Comparison of ENCODE assay signal across 12 cellular contexts in genomic region chr2:95315801-95316411, GRCh38. TPM values are rescaled to one million over a fixed set of nuclear protein-coding genes. Genes with fewer than 3 reads are reported as not detected.
A peak's percentile ranks its signal among the peaks of the same experiment; 100 is the strongest.
DNase-seq lines count a peak whose midpoint lies in the region; ATAC-seq and TF ChIP-seq lines count a peak whose summit lies in the region.
"Had no signal": no experiment of that assay in that cellular context is flagged by ENCODE, and none has a peak within 500 bp of the region (broad histone marks: within the 10 kb centered on the region; RNA-seq: fewer than 3 reads in every experiment).

No MANE protein-coding gene starts in this region.

- H3K27ac Mint-ChIP-seq in activated CD4-positive, alpha-beta T cell treated with anti-CD3 and anti-CD28 coated beads, Interleukin-2, amount 10 ng/mL, durations not matched to agents 24 days and 14 days = no peak overlapping the region
- H3K27ac Mint-ChIP-seq: activated naive CD4-positive, alpha-beta T cell treated with anti-CD3 and anti-CD28 coated beads, Interleukin-2, amount 50 U/mL, for 24 hours had no signal

- POLR2A ChIA-PET in PC-3 (lab: Charles Lee; ENCODE audit: unreplicated experiment) = no interaction called here

- no TSS peak for BruUV-seq in PC-3 (replicated peaks; lab: Mats Ljungman, UMichigan)

- H3K27ac ChIP-seq in PC-3 (ENCODE audit: low read length) = peak overlapping the region; percentile 91
- H3K27ac ChIP-seq: stomach had no signal

- no peaks in the 10 kb centered on the region for H3K36me3 ChIP-seq in PC-3 (ENCODE audit: low read depth, low read length)
- H3K36me3 ChIP-seq: stomach had no signal

- CTCF ChIA-PET in PC-3 (lab: Charles Lee) = interaction anchor here (0.7 to 3.3 kb wide), 3 partner anchors 22 to 84 kb away, joined by 3 to 28 read pairs (median 4); no protein-coding TSS in a partner anchor

- H3K4me2 ChIP-seq in PC-3 (ENCODE audit: low read length) = peak overlapping the region; percentile 79

- no peaks in the 10 kb centered on the region for H3K36me3 Mint-ChIP-seq in activated CD4-positive, alpha-beta T cell treated with anti-CD3 and anti-CD28 coated beads, Interleukin-2, amount 10 ng/mL, durations not matched to agents 24 days and 14 days (ENCODE audit: low read depth)
- H3K36me3 Mint-ChIP-seq: activated naive CD4-positive, alpha-beta T cell treated with anti-CD3 and anti-CD28 coated beads, Interleukin-2, amount 50 U/mL, for 24 hours had no signal

- 0 out of 2 replicates have a peak overlapping the region, but pooled peaks have one; percentile 16 for H2AFZ ChIP-seq in PC-3 (ENCODE audit: low read length)

- no peaks in the 10 kb centered on the region for H3K9me3 ChIP-seq in PC-3 (ENCODE audit: low read length)
- H3K9me3 ChIP-seq: stomach had no signal

- TF ChIP-seq CTCF in PC-3 (conservative IDR thresholded peaks at IDR 0.05; ENCODE audit: low read depth, low read length) (no peak), epithelial cell of esophagus (IDR thresholded peaks at IDR 0.05; ENCODE audit: insufficient read depth, low read depth, low read length, missing control alignments) (no peak)

- H3K9me2 ChIP-seq in PC-3 (replicated peaks; ENCODE audit: low read length) = no peaks in the 10 kb centered on the region

- no peaks in the 10 kb centered on the region for H3K27me3 Mint-ChIP-seq in activated CD4-positive, alpha-beta T cell treated with anti-CD3 and anti-CD28 coated beads, Interleukin-2, amount 10 ng/mL, durations not matched to agents 24 days and 14 days

- no peaks in the 10 kb centered on the region for H3K9me3 Mint-ChIP-seq in activated CD4-positive, alpha-beta T cell treated with anti-CD3 and anti-CD28 coated beads, Interleukin-2, amount 10 ng/mL, durations not matched to agents 24 days and 14 days
- H3K9me3 Mint-ChIP-seq: activated naive CD4-positive, alpha-beta T cell treated with anti-CD3 and anti-CD28 coated beads, Interleukin-2, amount 50 U/mL, for 24 hours had no signal

- H3K4me1 Mint-ChIP-seq in activated CD4-positive, alpha-beta T cell treated with anti-CD3 and anti-CD28 coated beads, Interleukin-2, amount 10 ng/mL, durations not matched to agents 24 days and 14 days = no peaks in the 10 kb centered on the region
- H3K4me1 Mint-ChIP-seq: activated naive CD4-positive, alpha-beta T cell treated with anti-CD3 and anti-CD28 coated beads, Interleukin-2, amount 50 U/mL, for 24 hours had no signal

- intact Hi-C loops in PC-3 (cut with micrococcal nuclease) = loop anchor here (1.0 kb wide), 2 partner anchors 38 to 85 kb away; no protein-coding TSS in a partner anchor
- intact Hi-C loops in activated CD4-positive, alpha-beta T cell treated with anti-CD3 and anti-CD28 coated beads, Interleukin-2, amount 10 ng/mL, durations not matched to agents 24 days and 14 days (cut with micrococcal nuclease) = no loop called here

- peaks cover 6% of the 10 kb centered on the region for H3F3A ChIP-seq in PC-3 (ENCODE audit: low read length, unreplicated experiment)

- H3K27me3 ChIP-seq in PC-3 (ENCODE audit: low read length) = no peaks in the 10 kb centered on the region

- ATAC-seq in PC-3 (peak; percentile 70), GM18858 (IDR thresholded peaks at IDR 0.05; ENCODE audit: unreplicated experiment) (no peak)

- no peaks in the 10 kb centered on the region for H4K20me1 ChIP-seq in PC-3 (ENCODE audit: low read length)

- H3K79me2 ChIP-seq in PC-3 (ENCODE audit: low read length) = no peaks in the 10 kb centered on the region

- peak overlapping the region; percentile 55 for H3K9ac ChIP-seq in PC-3 (ENCODE audit: low read length)

- H3K4me3 ChIP-seq in PC-3 (ENCODE audit: low read length) (peak overlapping the region; percentile 34; the same call in 1 of the 2 replicates), epithelial cell of esophagus (ENCODE audit: low read length) (no peak overlapping the region)
- H3K4me3 ChIP-seq: K562, stomach had no signal

- peaks cover 61% of the 10 kb centered on the region for H3K4me1 ChIP-seq in PC-3 (ENCODE audit: insufficient read depth, low read length)

- no peak overlapping the region for H3K4me3 Mint-ChIP-seq in activated CD4-positive, alpha-beta T cell treated with anti-CD3 and anti-CD28 coated beads, Interleukin-2, amount 10 ng/mL, durations not matched to agents 24 days and 14 days
- H3K4me3 Mint-ChIP-seq: activated naive CD4-positive, alpha-beta T cell treated with anti-CD3 and anti-CD28 coated beads, Interleukin-2, amount 50 U/mL, for 24 hours had no signal

- DNase-seq in EL = peak; percentile 97
- DNase-seq in PC-3 = peak; percentile 99
- peak; percentile 62 for DNase-seq in epithelial cell of esophagus (ENCODE audit: low read depth)
- peak; percentile 30 for DNase-seq in non-pigmented ciliary epithelial cell (ENCODE audit: low read depth)
- DNase-seq in activated CD4-positive, alpha-beta T cell treated with anti-CD3 and anti-CD28 coated beads, Interleukin-2, amount 10 ng/mL, durations not matched to agents 24 days and 14 days = no peak
- DNase-seq in NCI-H2196 treated with DMSO at 0.1 percent for 48 hours (lab: John Stamatoyannopoulos, UW; ENCODE audit: unreplicated experiment) = no peak
- no peak for DNase-seq in activated CD4-positive, alpha-beta T cell treated with anti-CD3 and anti-CD28 coated beads for 48 hours
- DNase-seq: DMS 273 treated with DMSO at 0.1 percent for 48 hours had no signal

RNA-seq across cellular contexts. Expression of gene KCNIP3, which starts 18.8 kb away (rescaled TPM):
- total RNA-seq in PC-3 (2014; rRNA removed) = 13.3 and 19.1 TPM in 2 replicates
- total RNA-seq in activated CD4-positive, alpha-beta T cell treated with anti-CD3 and anti-CD28 coated beads, Interleukin-2, amount 10 ng/mL, durations not matched to agents 24 days and 14 days = 0.28 TPM in 1 of 2 replicates, not detected in the other

RNA-seq across cellular contexts. Expression of gene PROM2, which starts 41.7 kb away (rescaled TPM):
- total RNA-seq in PC-3 (2014; rRNA removed) = 64.2 and 77.8 TPM in 2 replicates
- total RNA-seq in activated CD4-positive, alpha-beta T cell treated with anti-CD3 and anti-CD28 coated beads, Interleukin-2, amount 10 ng/mL, durations not matched to agents 24 days and 14 days = 0.54 and 1.4 TPM in 2 replicates
- total RNA-seq: K562 had no signal

Comparison
In these comparisons a context has a peak if more than half of its experiments do, and no peak if none do; other contexts are left out.
1. DNase-seq: peak in EL (single experiment), PC-3 (single experiment), epithelial cell of esophagus (single experiment) and non-pigmented ciliary epithelial cell (single experiment); none in activated CD4-positive, alpha-beta T cell treated with anti-CD3 and anti-CD28 coated beads, Interleukin-2, amount 10 ng/mL, durations not matched to agents 24 days and 14 days (single experiment), NCI-H2196 treated with DMSO at 0.1 percent for 48 hours (single experiment) and activated CD4-positive, alpha-beta T cell treated with anti-CD3 and anti-CD28 coated beads for 48 hours (single experiment).
2. RNA of gene KCNIP3, which starts 18.8 kb away (total RNA-seq): 13.3 to 19.1 TPM in PC-3; 0.28 TPM in activated CD4-positive, alpha-beta T cell treated with anti-CD3 and anti-CD28 coated beads, Interleukin-2, amount 10 ng/mL, durations not matched to agents 24 days and 14 days; every median in the first group is over 10 times any median in the second.
3. RNA of gene PROM2, which starts 41.7 kb away (total RNA-seq): 64.2 to 77.8 TPM in PC-3; 0.54 to 1.4 TPM in activated CD4-positive, alpha-beta T cell treated with anti-CD3 and anti-CD28 coated beads, Interleukin-2, amount 10 ng/mL, durations not matched to agents 24 days and 14 days; every median in the first group is over 10 times any median in the second.